Comparison of ENCODE assay signal across 9 cellular contexts in genomic region chr2:38603402-38604265, GRCh38. TPM values are rescaled to one million over a fixed set of nuclear protein-coding genes. Genes with fewer than 3 reads are reported as not detected.
DNase-seq lines count a peak whose midpoint lies in the region; ATAC-seq, FAIRE-seq and TF ChIP-seq lines count a peak whose summit lies in the region.
"Had no signal": no experiment of that assay in that cellular context is flagged by ENCODE, and none has a peak within 500 bp of the region (broad histone marks: within the 10 kb centered on the region; RNA-seq: fewer than 3 reads in every experiment).

No MANE protein-coding gene starts in this region.

- no peak overlapping the region for H2BK15ac ChIP-seq in neuronal stem cell (ENCODE audit: low read length)

- H2BK5ac ChIP-seq in neuronal stem cell (ENCODE audit: low read length) = peak overlapping the region; percentile 45

- intact Hi-C loops in Caco-2 (cut with micrococcal nuclease; ENCODE audit: unreplicated experiment) = loop anchor here (1.0 to 5.0 kb wide), 6 partner anchors 8 to 519 kb away; partner anchors contain the start of genes GALM and SOS1

- peaks cover 4% of the 10 kb centered on the region for H3K79me1 ChIP-seq in neuronal stem cell (ENCODE audit: low read depth, low read length)

- CTCF ChIA-PET in Caco-2 (lab: Charles Lee) = interaction anchor here (0.9 to 1.8 kb wide), 7 partner anchors 8 to 112 kb away, joined by 3 to 15 read pairs (median 4); partner anchors contain the start of gene GALM

- no peak overlapping the region for H4K91ac ChIP-seq in neuronal stem cell (ENCODE audit: low read depth, low read length, poor library complexity)

- POLR2A ChIA-PET in Caco-2 (lab: Charles Lee) = interaction anchor here (1.7 kb wide), 1 partner anchor 147 kb away, joined by 8 read pairs; the partner anchor contains the start of gene SRSF7

- H2BK12ac ChIP-seq in neuronal stem cell (ENCODE audit: low read length) = no peak overlapping the region

- H3K4me3 Mint-ChIP-seq in Caco-2 (ENCODE audit: unreplicated experiment) = peak overlapping the region; percentile 92

- H3K23ac ChIP-seq in neuronal stem cell (ENCODE audit: low read depth, low read length, poor library complexity) = no peak overlapping the region

- peaks cover 8% of the 10 kb centered on the region for H3K4me1 Mint-ChIP-seq in Caco-2 (ENCODE audit: low read depth, unreplicated experiment)

- H3K36me3 Mint-ChIP-seq in Caco-2 (ENCODE audit: insufficient read depth, unreplicated experiment) = peaks cover 10% of the 10 kb centered on the region

- H2BK120ac ChIP-seq in neuronal stem cell (ENCODE audit: low read depth, low read length) = no peak overlapping the region

- no peak for FAIRE-seq in frontal cortex (lab: Jason Lieb, UNC)
- FAIRE-seq: islet of Langerhans had no signal

- H3K9ac ChIP-seq in neuronal stem cell (ENCODE audit: low read depth, low read length, poor library complexity) (no peak overlapping the region), subcutaneous abdominal adipose tissue (ENCODE audit: low read length in 5 of 5) (peak overlapping the region; percentile 26 to 86 (median 64))

- peak; percentile 85 to 88 for DNase-seq in Caco-2
- DNase-seq in MG63 = peak; percentile 78
- DNase-seq in SHP77 (lab: John Stamatoyannopoulos, UW) = peak; percentile 67 to 75
- peak; percentile 43 for DNase-seq in activated gamma-delta T cell (lab: John Stamatoyannopoulos, UW)
- DNase-seq in frontal cortex (ENCODE audit: low spot score in 2 of 2) = peak; percentile 51 to 59
- DNase-seq in neuronal stem cell (ENCODE audit: low spot score) = peak; percentile 74

- H3K27ac Mint-ChIP-seq in Caco-2 (ENCODE audit: unreplicated experiment) = peak overlapping the region; percentile 96

- H3K4me2 ChIP-seq in neuronal stem cell (ENCODE audit: insufficient read depth, low read length, poor library complexity, severe bottlenecking) = peak overlapping the region; percentile 66

- TSS peak; percentile 63 for BruUV-seq in Caco-2 (replicated peaks; lab: Mats Ljungman, UMichigan)

- H2AFZ ChIP-seq in neuronal stem cell (ENCODE audit: low read length) = peak overlapping the region; percentile 94

- no peaks in the 10 kb centered on the region for H3K9me3 Mint-ChIP-seq in Caco-2 (ENCODE audit: unreplicated experiment)

- H3K4me3 ChIP-seq in Caco-2 (ENCODE audit: low read depth, low read length) (peak overlapping the region; percentile 87), MG63 (peak overlapping the region; percentile 80), neuronal stem cell (ENCODE audit: low read length in 2 of 2) (peak overlapping the region; percentile 79 to 92), subcutaneous abdominal adipose tissue (ENCODE audit: low read depth in 1 of 5, low read length in 5 of 5) (peak overlapping the region; percentile 80 to 94 (median 88))

- no peak overlapping the region for H3K4ac ChIP-seq in neuronal stem cell (ENCODE audit: low read length)

- H4K8ac ChIP-seq in neuronal stem cell (ENCODE audit: low read depth, low read length) = no peak overlapping the region

- H3K27me3 ChIP-seq in Caco-2 (replicated peaks; ENCODE audit: control insufficient read depth, insufficient read depth, low read length) (no peaks in the 10 kb centered on the region), MG63 (no peaks in the 10 kb centered on the region), neuronal stem cell (ENCODE audit: control insufficient read depth in 3 of 3, insufficient read depth in 3 of 3, low read depth in 1 of 3, low read length in 3 of 3) (no peaks in the 10 kb centered on the region), subcutaneous abdominal adipose tissue (ENCODE audit: control insufficient read depth in 5 of 5, insufficient read depth in 4 of 5, low read length in 5 of 5) (no peaks in the 10 kb centered on the region)

- no CpG with 5 or more reads among the region's 23 CpGs for WGBS in neuronal stem cell (ENCODE audit: extremely low coverage in 2 of 2, insufficient read length in 2 of 2, insufficient replicate concordance in 1 of 2), 2 donors

- no peaks in the 10 kb centered on the region for H3K27me3 Mint-ChIP-seq in Caco-2 (ENCODE audit: insufficient read depth, unreplicated experiment)

- peak; percentile 71 to 98 for TF ChIP-seq CTCF in Caco-2 (IDR thresholded peaks at IDR 0.05; ENCODE audit: insufficient read depth in 1 of 2, low read depth in 1 of 2, low read length in 1 of 2, severe bottlenecking in 1 of 2, unreplicated experiment in 1 of 2)

- H3K27ac ChIP-seq in neuronal stem cell (replicated peaks; ENCODE audit: low read length) = peak overlapping the region; percentile 84
- H3K27ac ChIP-seq in subcutaneous abdominal adipose tissue (ENCODE audit: low read depth, low read length) = peak overlapping the region; percentile 90

- H3K14ac ChIP-seq in neuronal stem cell (ENCODE audit: low read length) = no peak overlapping the region

- H3K18ac ChIP-seq in neuronal stem cell (ENCODE audit: low read length) = no peak overlapping the region

- ATAC-seq in GM21737 (IDR thresholded peaks at IDR 0.05; ENCODE audit: unreplicated experiment) = peak; percentile 27

- H2AK5ac ChIP-seq in neuronal stem cell (ENCODE audit: low read depth, low read length) = no peak overlapping the region

- no peaks in the 10 kb centered on the region for H3K9me3 ChIP-seq in Caco-2
- no peaks in the 10 kb centered on the region for H3K9me3 ChIP-seq in MG63
- H3K9me3 ChIP-seq in neuronal stem cell (replicated peaks in 1 of 2; ENCODE audit: control insufficient read depth in 2 of 2, insufficient read depth in 1 of 2, low read depth in 1 of 2, low read length in 2 of 2) = no peaks in the 10 kb centered on the region
- no peaks in the 10 kb centered on the region for H3K9me3 ChIP-seq in subcutaneous abdominal adipose tissue (ENCODE audit: control insufficient read depth in 5 of 5, low read length in 5 of 5)

- 0 out of 2 replicates have a peak, but pooled peaks cover 5% of the 10 kb centered on the region for H3K4me1 ChIP-seq in Caco-2
- peaks cover 0 to 13% of the 10 kb centered on the region in 2 donors for H3K4me1 ChIP-seq in neuronal stem cell (ENCODE audit: control insufficient read depth in 2 of 2, insufficient read depth in 1 of 2, low read depth in 1 of 2, low read length in 2 of 2)
- H3K4me1 ChIP-seq in subcutaneous abdominal adipose tissue (ENCODE audit: control insufficient read depth in 5 of 5, insufficient read depth in 5 of 5, low read length in 5 of 5) = peaks cover 2 to 40% (median 31%) of the 10 kb centered on the region in 5 donors

- H3K36me3 ChIP-seq in Caco-2 (ENCODE audit: control insufficient read depth, insufficient read depth, low read length) = no peaks in the 10 kb centered on the region
- no peaks in the 10 kb centered on the region for H3K36me3 ChIP-seq in MG63
- no peaks in the 10 kb centered on the region for H3K36me3 ChIP-seq in neuronal stem cell (replicated peaks in 1 of 2; ENCODE audit: control insufficient read depth in 2 of 2, insufficient read depth in 2 of 2, low read length in 2 of 2)
- no peaks in the 10 kb centered on the region for H3K36me3 ChIP-seq in subcutaneous abdominal adipose tissue (ENCODE audit: control insufficient read depth in 5 of 5, insufficient read depth in 5 of 5, low read length in 5 of 5)

RNA-seq across cellular contexts. Expression of gene HNRNPLL, which starts 0.9 kb away (rescaled TPM):
- 58.0 and 59.4 TPM in 2 replicates for total RNA-seq in Caco-2 (2022)
- 30.5 and 34.1 TPM in 2 replicates for total RNA-seq in MG63 (2014; rRNA removed; shearing (Covaris generic); ENCODE audit: low replicate concordance)
- total RNA-seq in frontal cortex = 77.9 TPM
- polyA plus RNA-seq in neuronal stem cell (2013, experiment 1 of 2) = 38.1 TPM
- 38.5 TPM for polyA plus RNA-seq in neuronal stem cell (2013, experiment 2 of 2)

Comparison
In these comparisons a context has a peak if more than half of its experiments do, and no peak if none do; other contexts are left out.
1. Peak in every context shown above with its lines: DNase-seq, ATAC-seq, H3K4me3 ChIP-seq and H3K27ac ChIP-seq.